Comparison of ENCODE assay signal across 8 cellular contexts in genomic region chr6:32844839-32845372, GRCh38. TPM values are rescaled to one million over a fixed set of nuclear protein-coding genes. Genes with fewer than 3 reads are reported as not detected.
A peak's percentile ranks its signal among the peaks of the same experiment; 100 is the strongest.
DNase-seq lines count a peak whose midpoint lies in the region; ATAC-seq and TF ChIP-seq lines count a peak whose summit lies in the region.

No MANE protein-coding gene starts in this region.

- H4K20me1 ChIP-seq in GM23248 (ENCODE audit: insufficient read depth) = no peaks in the 10 kb centered on the region

- ATAC-seq in right cardiac atrium (no peak), GM21825 (IDR thresholded peaks at IDR 0.05; ENCODE audit: unreplicated experiment) (no peak), GM18867 (IDR thresholded peaks at IDR 0.05; ENCODE audit: unreplicated experiment) (no peak), GM21737 (IDR thresholded peaks at IDR 0.05; ENCODE audit: unreplicated experiment) (no peak)

- H3K9me2 ChIP-seq in GM23248 (ENCODE audit: insufficient read depth) = no peaks in the 10 kb centered on the region

- TF ChIP-seq CTCF in VCaP (conservative IDR thresholded peaks at IDR 0.05) (no peak), spleen (IDR thresholded peaks at IDR 0.05 in 8 of 11, conservative IDR thresholded peaks at IDR 0.05 in 3 of 11) (peak in 2 of 11 experiments; percentile 3 to 4)

- H3K36me3 ChIP-seq in GM23248 (ENCODE audit: low read depth) (0 out of 2 replicates have a peak, but pooled peaks cover 9% of the 10 kb centered on the region), spleen (peaks cover 0 to 81% (median 72%) of the 10 kb centered on the region in 6 donors)

- H3K9me3 ChIP-seq in GM23248 (ENCODE audit: low read depth) = no peaks in the 10 kb centered on the region
- no peaks in the 10 kb centered on the region for H3K9me3 ChIP-seq in right cardiac atrium (ENCODE audit: control insufficient read depth, low read length)
- no peaks in the 10 kb centered on the region for H3K9me3 ChIP-seq in spleen

- intact Hi-C loops in right cardiac atrium (cut with DNase I) (no loop called here), spleen (cut with DNase I; ENCODE audit: low total_unique reads) (no loop called here)

- no peak overlapping the region for H3K27ac ChIP-seq in GM23248
- peak overlapping the region; percentile 77 for H3K27ac ChIP-seq in VCaP
- H3K27ac ChIP-seq in right cardiac atrium (ENCODE audit: low read length) = peak overlapping the region; percentile 91
- peak overlapping the region; percentile 94 to 100 (median 99) for H3K27ac ChIP-seq in spleen

- 47 to 54% methylated on average over 18 of the region's 18 CpGs for WGBS in GM23248 (ENCODE audit: low coverage in 1 of 2, low lambda C conversion rate in 2 of 2, missing lambda C conversion rate in 2 of 2), 2 experiments
- 29% methylated on average over 18 of the region's 18 CpGs for WGBS in right cardiac atrium
- 2 to 6% (median 3%) methylated on average over 17 to 18 of the region's 18 CpGs for WGBS in spleen, 5 donors

- no peaks in the 10 kb centered on the region for H3K4me1 ChIP-seq in GM23248 (ENCODE audit: insufficient read depth)
- H3K4me1 ChIP-seq in right cardiac atrium (ENCODE audit: control insufficient read depth, insufficient read depth, low read length) = peaks cover 2% of the 10 kb centered on the region
- H3K4me1 ChIP-seq in spleen = peaks cover 73 to 89% (median 85%) of the 10 kb centered on the region in 6 donors

- H3K4me3 ChIP-seq in GM23248 = peak overlapping the region; percentile 98
- peak overlapping the region; percentile 86 for H3K4me3 ChIP-seq in right cardiac atrium (ENCODE audit: low read length)
- H3K4me3 ChIP-seq in spleen = peak overlapping the region; percentile 67 to 92 (median 84)

- in situ Hi-C loops in GM23248 (cut with MboI) = no loop called here

- H2AFZ ChIP-seq in GM23248 = peak overlapping the region; percentile 91

- H3F3A ChIP-seq in GM23248 (ENCODE audit: insufficient read depth) = peaks cover 6% of the 10 kb centered on the region; the same call in 1 of the 2 replicates

- peak overlapping the region; percentile 93 for H3K4me2 ChIP-seq in GM23248 (ENCODE audit: unreplicated experiment)

- no peak for DNase-seq in GM23248
- no peak for DNase-seq in right cardiac atrium
- no peak for DNase-seq in spleen
- DNase-seq in NCI-H146 treated with DMSO at 0.1 percent for 48 hours (lab: John Stamatoyannopoulos, UW; ENCODE audit: unreplicated experiment) = no peak

- no peaks in the 10 kb centered on the region for H3K79me2 ChIP-seq in GM23248 (ENCODE audit: insufficient read depth)

- H3K27me3 ChIP-seq in GM23248 (replicated peaks; ENCODE audit: insufficient read depth) = no peaks in the 10 kb centered on the region
- H3K27me3 ChIP-seq in right cardiac atrium (ENCODE audit: control insufficient read depth, insufficient read depth) = no peaks in the 10 kb centered on the region
- no peaks in the 10 kb centered on the region for H3K27me3 ChIP-seq in spleen (replicated peaks in 1 of 7)

- peak overlapping the region; percentile 97 for H3K9ac ChIP-seq in GM23248

- TF ChIP-seq POLR2A in spleen (IDR thresholded peaks at IDR 0.05) = peak in 1 of 3 donors; percentile 1

RNA-seq across cellular contexts. Expression of gene PSMB8, which starts 1.1 kb away (rescaled TPM):
- 21.6 and 27.2 TPM in 2 replicates for total RNA-seq in GM23248 (2014; rRNA removed; shearing (Covaris generic))
- polyA plus RNA-seq in GM23248 (2016; fragmentation: Nextera tagmentation; extraction: Ambion mirVana) = 33.5 and 36.0 TPM in 2 replicates
- 10 to 100 TPM; 14.8 to 28.4 (median 18.8) TPM for total RNA-seq in right cardiac atrium
- 23.0 TPM for polyA plus RNA-seq in right cardiac atrium
- total RNA-seq in spleen = 100 to 1,000 TPM; 109 to 156 (median 147) TPM
- 100 to 1,000 TPM; 248 to 288 (median 279) TPM for polyA plus RNA-seq in spleen

RNA-seq across cellular contexts. Expression of gene TAP2, which starts 6.4 kb away (rescaled TPM):
- total RNA-seq in GM23248 (2014; rRNA removed; shearing (Covaris generic)) = 2.2 and 5.4 TPM in 2 replicates
- polyA plus RNA-seq in GM23248 (2016; fragmentation: Nextera tagmentation; extraction: Ambion mirVana) (4.6 and 5.1 TPM in 2 replicates), right cardiac atrium (11.2 TPM), spleen (10 to 100 TPM; 26.4 to 40.9 (median 34.0) TPM)
- total RNA-seq in right cardiac atrium (10 to 100 TPM; 17.0 to 23.3 (median 20.4) TPM), spleen (100 to 1,000 TPM in 1 of 7 donors, 10 to 100 TPM in 6; 33.0 to 106 (median 77.9) TPM)

RNA-seq across cellular contexts. Expression of gene TAP1, which starts 8.6 kb away (rescaled TPM):
- 27.5 and 30.7 TPM in 2 replicates for total RNA-seq in GM23248 (2014; rRNA removed; shearing (Covaris generic))
- polyA plus RNA-seq in GM23248 (2016; fragmentation: Nextera tagmentation; extraction: Ambion mirVana) (29.8 and 30.7 TPM in 2 replicates), right cardiac atrium (20.1 TPM), spleen (100 to 1,000 TPM in 2 of 3 donors, 10 to 100 TPM in 1; 98.5 to 154 (median 133) TPM)
- total RNA-seq in right cardiac atrium (10 to 100 TPM; 15.7 to 25.0 (median 18.6) TPM), spleen (100 to 1,000 TPM; 108 to 172 (median 147) TPM)

RNA-seq across cellular contexts. Expression of gene PSMB9, which starts 9.1 kb away (rescaled TPM):
- total RNA-seq in GM23248 (2014; rRNA removed; shearing (Covaris generic)) = 3.4 and 5.1 TPM in 2 replicates
- polyA plus RNA-seq in GM23248 (2016; fragmentation: Nextera tagmentation; extraction: Ambion mirVana) (11.2 and 12.3 TPM in 2 replicates), right cardiac atrium (17.1 TPM), spleen (100 to 1,000 TPM; 172 to 328 (median 204) TPM)
- total RNA-seq in right cardiac atrium (10 to 100 TPM in 3 of 4 donors, 1 to 10 TPM in 1; 8.2 to 22.7 (median 14.7) TPM), spleen (100 to 1,000 TPM; 141 to 206 (median 169) TPM)

RNA-seq across cellular contexts. Expression of gene HLA-DOB, which starts 28.1 kb away (rescaled TPM):
- total RNA-seq in GM23248 (2014; rRNA removed; shearing (Covaris generic)) = not detected in 2 replicates
- polyA plus RNA-seq in GM23248 (2016; fragmentation: Nextera tagmentation; extraction: Ambion mirVana) = not detected in 2 replicates
- total RNA-seq in right cardiac atrium = under 1 TPM in 2 of 4 donors, not detected in 2; 0.20 to 0.22 TPM
- 0.20 TPM for polyA plus RNA-seq in right cardiac atrium
- total RNA-seq in spleen = 10 to 100 TPM; 30.7 to 50.7 (median 43.9) TPM
- polyA plus RNA-seq in spleen = 100 to 1,000 TPM; 112 to 179 (median 141) TPM
